8 cellular contexts compared by ENCODE assay signal in the genomic region with DNA sequence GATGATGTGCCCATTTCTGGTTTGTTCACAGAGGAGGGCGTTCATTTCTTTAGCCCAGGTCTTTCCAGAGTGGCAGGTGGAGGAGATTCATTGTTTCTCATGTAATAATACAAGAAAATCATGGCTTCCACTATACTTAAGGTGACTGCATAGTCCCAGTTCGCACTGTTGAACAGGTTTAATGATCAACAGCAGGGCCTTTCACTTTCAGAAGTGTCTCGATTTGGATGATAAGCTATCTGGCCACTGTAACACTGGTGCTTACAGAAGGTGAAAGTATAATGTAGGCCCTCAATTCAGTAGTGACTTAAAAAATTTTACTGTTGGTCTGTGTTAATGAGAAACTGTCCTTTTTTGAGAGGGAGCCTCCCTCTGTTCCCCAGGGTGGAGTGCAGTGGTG. TPM values are rescaled to one million over a fixed set of nuclear protein-coding genes. Genes with fewer than 3 reads are reported as not detected.
DNase-seq lines count a peak whose midpoint lies in the region; ATAC-seq and TF ChIP-seq lines count a peak whose summit lies in the region.

No MANE protein-coding gene starts in this region.

- DNase-seq in HFF-Myc (ENCODE audit: extremely low read depth, low read depth), result no peak
- no peak for DNase-seq in Panc1 (ENCODE audit: low read depth, low spot score)
- peak; percentile 70 for DNase-seq in kidney tubule cell (ENCODE audit: low spot score)
- no peak for DNase-seq in AG08395 (ENCODE audit: low spot score)
- DNase-seq in WERI-Rb-1, result no peak

- H3K4me3 ChIP-seq in HFF-Myc (replicated peaks; ENCODE audit: low read depth, low read length), result peak overlapping the region; percentile 78
- peak overlapping the region; percentile 81 to 90 for H3K4me3 ChIP-seq in Panc1 (ENCODE audit: low read depth in 2 of 2, low read length in 2 of 2)
- peak overlapping the region in 1 of 2 donors; percentile 98 for H3K4me3 ChIP-seq in gastroesophageal sphincter
- no peak overlapping the region for H3K4me3 ChIP-seq in WERI-Rb-1 (ENCODE audit: low read depth, low read length)

- CTCF ChIA-PET in Panc1 (lab: Charles Lee), result no interaction called here

- 84 to 100% methylated on average over 1 to 2 of the region's 3 CpGs for WGBS in gastroesophageal sphincter (ENCODE audit: low coverage in 1 of 2), 2 donors

- no peak for TF ChIP-seq POLR2A in gastroesophageal sphincter (IDR thresholded peaks at IDR 0.05)

- POLR2A ChIA-PET in Panc1 (lab: Charles Lee), result interaction anchor here (0.5 kb wide), 1 partner anchor 16 kb away, joined by 3 read pairs; no protein-coding TSS in a partner anchor

- intact Hi-C loops in Panc1 (cut with micrococcal nuclease; ENCODE audit: unreplicated experiment), result loop anchor here (5.0 to 10.0 kb wide), 2 partner anchors 80 to 372 kb away; partner anchors contain the start of gene NPC1

- peak; percentile 62 for ATAC-seq in GM18511 (IDR thresholded peaks at IDR 0.05; ENCODE audit: unreplicated experiment)
- no peak for ATAC-seq in Panc1
- no peak for ATAC-seq in GM21360 (IDR thresholded peaks at IDR 0.05; ENCODE audit: unreplicated experiment)
- no peak for ATAC-seq in gastroesophageal sphincter

- TF ChIP-seq CTCF in HFF-Myc (IDR thresholded peaks at IDR 0.05; ENCODE audit: low read depth, low read length, missing control alignments) (no peak), Panc1 (IDR thresholded peaks at IDR 0.05) (no peak), gastroesophageal sphincter (IDR thresholded peaks at IDR 0.05) (no peak), WERI-Rb-1 (IDR thresholded peaks at IDR 0.05; ENCODE audit: low read depth, low read length) (no peak)

- H3K27ac ChIP-seq in Panc1 (ENCODE audit: low read length) (peak overlapping the region; percentile 83), gastroesophageal sphincter (peak overlapping the region in 1 of 4 donors; percentile 92), WERI-Rb-1 (no peak overlapping the region)

- no peaks in the 10 kb centered on the region; the same call in 1 of the 2 replicates for H3K36me3 ChIP-seq in Panc1 (ENCODE audit: control insufficient read depth, insufficient read depth, low read length)
- peaks cover 0 to 35% of the 10 kb centered on the region in 2 donors for H3K36me3 ChIP-seq in gastroesophageal sphincter
- peaks cover 26% of the 10 kb centered on the region; the same call in 1 of the 2 replicates for H3K36me3 ChIP-seq in WERI-Rb-1

- H3K4me1 ChIP-seq in Panc1 (ENCODE audit: control insufficient read depth, insufficient read depth, low read length) (peaks cover 15% of the 10 kb centered on the region), gastroesophageal sphincter (peaks cover 6 to 54% (median 10%) of the 10 kb centered on the region in 3 donors)

- in situ Hi-C loops in Panc1 (cut with HindIII; ENCODE audit: low pct_unique_long_range_greater_than_20kb, low sequenced_read_pairs), result no loop called here

- TF ChIP-seq EP300 in gastroesophageal sphincter (IDR thresholded peaks at IDR 0.05), result no peak

- H3K27me3 ChIP-seq in Panc1 (ENCODE audit: control insufficient read depth, insufficient read depth, low read length) (no peaks in the 10 kb centered on the region), gastroesophageal sphincter (no peaks in the 10 kb centered on the region), WERI-Rb-1 (ENCODE audit: insufficient read depth, low read depth, severe bottlenecking) (no peaks in the 10 kb centered on the region)

- BruUV-seq in Panc1 (replicated peaks; lab: Mats Ljungman, UMichigan), result no TSS peak

- H3K9me3 ChIP-seq in Panc1 (ENCODE audit: control insufficient read depth, insufficient read depth, low read depth, low read length), result no peaks in the 10 kb centered on the region
- H3K9me3 ChIP-seq in gastroesophageal sphincter, result no peaks in the 10 kb centered on the region
- H3K9me3 ChIP-seq in WERI-Rb-1 (ENCODE audit: severe bottlenecking), result no peaks in the 10 kb centered on the region

RNA-seq across cellular contexts. Expression of gene RMC1, which starts 1.4 kb away (rescaled TPM):
- total RNA-seq in Panc1 (2021; ENCODE audit: unreplicated experiment), result 57.4 TPM
- 34.1 TPM for polyA plus RNA-seq in Panc1 (2012; ENCODE audit: insufficient read length)
- total RNA-seq in gastroesophageal sphincter, result 10 to 100 TPM; 17.9 to 34.1 (median 28.9) TPM

RNA-seq across cellular contexts. Expression of gene RIOK3, which starts 51.6 kb away (rescaled TPM):
- total RNA-seq in Panc1 (2021; ENCODE audit: unreplicated experiment) (74.7 TPM), gastroesophageal sphincter (10 to 100 TPM; 30.8 to 84.1 (median 51.3) TPM)
- 44.8 TPM for polyA plus RNA-seq in Panc1 (2012; ENCODE audit: insufficient read length)
